In genomic region chr17:72120878-72121163, GRCh38 we compare ENCODE assay signal across 9 cellular contexts. TPM values are rescaled to one million over a fixed set of nuclear protein-coding genes. Genes with fewer than 3 reads are reported as not detected.
A peak's percentile ranks its signal among the peaks of the same experiment; 100 is the strongest.
DNase-seq lines count a peak whose midpoint lies in the region; ATAC-seq and TF ChIP-seq lines count a peak whose summit lies in the region.
"Had no signal": no experiment of that assay in that cellular context is flagged by ENCODE, and none has a peak within 500 bp of the region (broad histone marks: within the 10 kb centered on the region; RNA-seq: fewer than 3 reads in every experiment).

Gene SOX9, plus strand, starts transcription at chr17:72121020. Its CDS starts 372 bp downstream, at chr17:72121392.

- no peaks in the 10 kb centered on the region for H3K36me3 ChIP-seq in naive thymus-derived CD4-positive, alpha-beta T cell (ENCODE audit: control insufficient read depth in 2 of 3, insufficient read depth in 3 of 3, low read length in 3 of 3)
- H3K36me3 ChIP-seq: BLaER1 had no signal

- no peak within 1 kb of the TSS for H3K27ac ChIP-seq in naive thymus-derived CD4-positive, alpha-beta T cell (ENCODE audit: low read depth, low read length)
- H3K27ac ChIP-seq: BLaER1 had no signal

- DNase-seq in NCI-H187 treated with DMSO at 0.1 percent for 48 hours (lab: John Stamatoyannopoulos, UW): peak; percentile 43
- DNase-seq in NCI-H187 (lab: John Stamatoyannopoulos, UW): no peak
- DNase-seq in SK-N-DZ (ENCODE audit: low spot score): peak; percentile 79
- peak; percentile 97 for DNase-seq in fibroblast of pulmonary artery (ENCODE audit: low read depth)
- no peak for DNase-seq in naive thymus-derived CD4-positive, alpha-beta T cell
- DNase-seq in stimulated activated CD4-positive, alpha-beta T cell treated with anti-CD3 and anti-CD28 coated beads, Interleukin-2, amount 100 ng/mL, for 48 hours: no peak

- no peak for TF ChIP-seq CTCF in fibroblast of pulmonary artery (IDR thresholded peaks at IDR 0.05; ENCODE audit: low read length, missing control alignments)

- POLR2A ChIA-PET in naive thymus-derived CD4-positive, alpha-beta T cell (lab: Charles Lee): no interaction called here

- H3K4me3 Mint-ChIP-seq in IgD-negative memory B cell: peak within 1 kb of the TSS in 3 of 4 donors; percentile 56 to 94 (median 77)
- H3K4me3 Mint-ChIP-seq in naive thymus-derived CD4-positive, alpha-beta T cell: peak within 1 kb of the TSS in 6 of 10 donors; percentile 30 to 61 (median 44)

- ATAC-seq in GM21825 (IDR thresholded peaks at IDR 0.05; ENCODE audit: unreplicated experiment): peak; percentile 83
- ATAC-seq in naive thymus-derived CD4-positive, alpha-beta T cell: no peak

- H3K4me1 Mint-ChIP-seq in IgD-negative memory B cell: peaks cover 0 to 11% (median 9%) of the 10 kb centered on the region in 3 donors
- H3K4me1 Mint-ChIP-seq in naive thymus-derived CD4-positive, alpha-beta T cell: peaks cover 8 to 29% (median 14%) of the 10 kb centered on the region in 7 donors

- H3K9me3 Mint-ChIP-seq in IgD-negative memory B cell: peaks cover 0 to 4% (median 3%) of the 10 kb centered on the region in 3 donors
- peaks cover 0 to 10% (median 0%) of the 10 kb centered on the region in 11 donors for H3K9me3 Mint-ChIP-seq in naive thymus-derived CD4-positive, alpha-beta T cell

- peak within 1 kb of the TSS; percentile 93 for H3K4me3 ChIP-seq in fibroblast of pulmonary artery (replicated peaks; ENCODE audit: low read depth, low read length)
- no peak within 1 kb of the TSS for H3K4me3 ChIP-seq in naive thymus-derived CD4-positive, alpha-beta T cell (ENCODE audit: low read length)
- H3K4me3 ChIP-seq: BLaER1 had no signal

- H3K27ac Mint-ChIP-seq in IgD-negative memory B cell: peak within 1 kb of the TSS in 1 of 3 donors; percentile 41
- H3K27ac Mint-ChIP-seq in naive thymus-derived CD4-positive, alpha-beta T cell: peak within 1 kb of the TSS in 1 of 9 donors; percentile 79

- CTCF ChIA-PET in naive thymus-derived CD4-positive, alpha-beta T cell (lab: Charles Lee): no interaction called here

- no peaks in the 10 kb centered on the region for H3K9me3 ChIP-seq in naive thymus-derived CD4-positive, alpha-beta T cell (ENCODE audit: control insufficient read depth in 2 of 3, low read length in 3 of 3)

- intact Hi-C loops in naive thymus-derived CD4-positive, alpha-beta T cell (cut with micrococcal nuclease): no loop called here

- peaks cover 9% of the 10 kb centered on the region in 2 donors for H3K27me3 ChIP-seq in naive thymus-derived CD4-positive, alpha-beta T cell (ENCODE audit: control insufficient read depth in 2 of 2, insufficient read depth in 2 of 2, low read length in 2 of 2)

- no peaks in the 10 kb centered on the region for H3K4me1 ChIP-seq in naive thymus-derived CD4-positive, alpha-beta T cell (ENCODE audit: control insufficient read depth in 2 of 2, insufficient read depth in 2 of 2, low read length in 2 of 2)
- H3K4me1 ChIP-seq: BLaER1 had no signal

- H3K36me3 Mint-ChIP-seq in IgD-negative memory B cell: no peaks in the 10 kb centered on the region
- H3K36me3 Mint-ChIP-seq in naive thymus-derived CD4-positive, alpha-beta T cell: peaks cover 0 to 14% (median 5%) of the 10 kb centered on the region in 5 donors

- H3K27me3 Mint-ChIP-seq in IgD-negative memory B cell: peaks cover 66% of the 10 kb centered on the region
- peaks cover 62 to 81% (median 72%) of the 10 kb centered on the region in 5 donors for H3K27me3 Mint-ChIP-seq in naive thymus-derived CD4-positive, alpha-beta T cell

RNA-seq across cellular contexts. Expression of gene SOX9, which starts in this region (rescaled TPM):
- polyA plus RNA-seq in IgD-negative memory B cell: not detected
- 0.27 and 1.4 TPM in 2 replicates for polyA plus RNA-seq in SK-N-DZ (2014; cell fraction: cytosol; rRNA removed)
- polyA plus RNA-seq in SK-N-DZ (2014; cell fraction: nucleus; rRNA removed): 0.33 and 0.51 TPM in 2 replicates
- total RNA-seq in naive thymus-derived CD4-positive, alpha-beta T cell: not detected
- not detected for polyA plus RNA-seq in naive thymus-derived CD4-positive, alpha-beta T cell

Comparison
In these comparisons a context has a peak if more than half of its experiments do, and no peak if none do; other contexts are left out.
1. DNase-seq: peak in NCI-H187 treated with DMSO at 0.1 percent for 48 hours (single experiment), SK-N-DZ (single experiment) and fibroblast of pulmonary artery (single experiment); none in NCI-H187 (0 of 2), naive thymus-derived CD4-positive, alpha-beta T cell (0 of 9) and stimulated activated CD4-positive, alpha-beta T cell treated with anti-CD3 and anti-CD28 coated beads, Interleukin-2, amount 100 ng/mL, for 48 hours (0 of 2).